19 cellular contexts compared by ENCODE assay signal in the genomic region with DNA sequence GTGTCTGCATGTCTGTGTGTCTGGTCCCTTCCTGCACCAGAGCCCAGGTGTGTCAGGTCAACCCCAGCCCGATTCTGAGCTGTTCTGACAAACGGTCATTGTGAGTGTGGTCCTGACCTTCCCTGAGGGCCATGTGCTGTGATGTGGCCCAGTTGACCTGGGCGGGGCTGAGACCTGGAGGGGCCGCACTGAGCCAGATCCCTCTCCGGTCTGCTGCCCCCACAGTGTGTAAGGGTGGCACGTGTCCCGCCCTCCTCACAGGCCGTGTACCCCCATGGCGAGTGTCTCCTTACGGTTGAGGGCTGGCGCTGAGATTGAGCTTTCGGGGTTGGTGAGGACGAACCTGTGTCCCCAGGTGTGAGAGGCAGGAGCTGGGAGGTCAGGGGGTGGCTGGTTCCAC.
"Had no signal": no experiment of that assay in that cellular context is flagged by ENCODE, and none has a peak within 500 bp of the region (broad histone marks: within the 10 kb centered on the region; RNA-seq: fewer than 3 reads in every experiment).

No MANE protein-coding gene starts in this region.

- H3K4me3 Mint-ChIP-seq: activated CD8-positive, alpha-beta T cell treated with anti-CD3 and anti-CD28 coated beads for 36 hours; activated T-helper 17 cell treated with anti-CD3 and anti-CD28 coated beads, Interleukin-2, amount 50 U/mL, for 72 hours; brain; dendritic cell treated with granulocyte-macrophage colony-stimulating factor and Interleukin-4, amounts not matched to agents 40 ng/mL and 50 ng/mL, for 4 days; endodermal cell; memory B cell; stimulated activated naive B cell treated with anti-CD40 and anti-IgM and Interleukin-4, amounts not matched to agents 10 μg/mL and 1 μg/mL and 100 μg/mL, for 72 hours had no signal

- DNase-seq: activated CD8-positive, alpha-beta T cell treated with anti-CD3 and anti-CD28 coated beads for 36 hours; amniotic stem cell; endodermal cell; erythroblast; hippocampal formation; right lobe of liver; spleen; stimulated activated CD4-positive, alpha-beta T cell treated with anti-CD3 and anti-CD28 coated beads, Interleukin-1b, Interleukin-23, amount 100 ng/mL, for 48 hours; stimulated activated naive B cell treated with anti-CD40 and anti-IgM and Interleukin-4, amounts not matched to agents 10 μg/mL and 1 μg/mL and 100 μg/mL, for 72 hours; T1000; trophoblast cell had no signal

- H3K4me3 ChIP-seq: right lobe of liver, spleen had no signal

- H3K9ac ChIP-seq: parathyroid adenoma had no signal

- H2AFZ ChIP-seq: parathyroid adenoma had no signal

- H3K79me2 ChIP-seq: parathyroid adenoma had no signal

- H3K4me1 ChIP-seq: right lobe of liver had no signal

- H3K4me1 Mint-ChIP-seq: nephron had no signal

- H3K36me3 Mint-ChIP-seq: brain; stimulated activated naive B cell treated with anti-CD40 and anti-IgM and Interleukin-4, amounts not matched to agents 10 μg/mL and 1 μg/mL and 100 μg/mL, for 72 hours had no signal

- H3K27ac Mint-ChIP-seq: activated CD8-positive, alpha-beta T cell treated with anti-CD3 and anti-CD28 coated beads for 36 hours; activated naive CD4-positive, alpha-beta T cell treated with anti-CD3 and anti-CD28 coated beads, Interleukin-2, amount 50 U/mL, for 72 hours; activated T-helper 17 cell treated with anti-CD3 and anti-CD28 coated beads, Interleukin-2, amount 50 U/mL, for 72 hours; dendritic cell treated with granulocyte-macrophage colony-stimulating factor and Interleukin-4, amounts not matched to agents 40 ng/mL and 50 ng/mL, for 4 days; endodermal cell; memory B cell; nephron; stimulated activated naive B cell treated with anti-CD40 and anti-IgM and Interleukin-4, amounts not matched to agents 10 μg/mL and 1 μg/mL and 100 μg/mL, for 72 hours had no signal

- H3K9me3 Mint-ChIP-seq: activated CD8-positive, alpha-beta T cell treated with anti-CD3 and anti-CD28 coated beads for 36 hours; activated naive CD4-positive, alpha-beta T cell treated with anti-CD3 and anti-CD28 coated beads, Interleukin-2, amount 50 U/mL, for 72 hours; activated T-helper 17 cell treated with anti-CD3 and anti-CD28 coated beads, Interleukin-2, amount 50 U/mL, for 72 hours; dendritic cell treated with granulocyte-macrophage colony-stimulating factor and Interleukin-4, amounts not matched to agents 40 ng/mL and 50 ng/mL, for 4 days; endodermal cell; memory B cell; nephron; stimulated activated naive B cell treated with anti-CD40 and anti-IgM and Interleukin-4, amounts not matched to agents 10 μg/mL and 1 μg/mL and 100 μg/mL, for 72 hours had no signal

- H3K27ac ChIP-seq: parathyroid adenoma, right lobe of liver, spleen, VCaP had no signal

- H3K9me3 ChIP-seq: right lobe of liver, spleen had no signal
